ENCODE assay signal across 12 cellular contexts in genomic region chr13:110538632-110539031, GRCh38. TPM values are rescaled to one million over a fixed set of nuclear protein-coding genes. Genes with fewer than 3 reads are reported as not detected.
A peak's percentile ranks its signal among the peaks of the same experiment; 100 is the strongest.
DNase-seq lines count a peak whose midpoint lies in the region; ATAC-seq, FAIRE-seq and TF ChIP-seq lines count a peak whose summit lies in the region.
"Had no signal": no experiment of that assay in that cellular context is flagged by ENCODE, and none has a peak within 500 bp of the region (broad histone marks: within the 10 kb centered on the region; RNA-seq: fewer than 3 reads in every experiment).

No MANE protein-coding gene starts in this region.

- H3K4me1 Mint-ChIP-seq in H9, result peaks cover 0 to 8% of the 10 kb centered on the region in 2 experiments; a peak in 1 of 4 replicates
- H3K4me1 Mint-ChIP-seq in activated naive CD4-positive, alpha-beta T cell treated with anti-CD3 and anti-CD28 coated beads, Interleukin-2, amount 10 ng/mL, durations not matched to agents 7 days and 5 days, result peaks cover 22% of the 10 kb centered on the region

- H3K14ac ChIP-seq in H9 (ENCODE audit: insufficient read depth, low read length), result no peak overlapping the region; the same call in 1 of the 2 replicates

- H3K4me2 ChIP-seq in H9 (ENCODE audit: insufficient read depth, insufficient read length, low read length) (no peak overlapping the region), GM12878 (ENCODE audit: control insufficient read depth, insufficient read depth) (no peak overlapping the region)

- no peaks in the 10 kb centered on the region for H3K9me3 Mint-ChIP-seq in H9
- H3K9me3 Mint-ChIP-seq in activated naive CD4-positive, alpha-beta T cell treated with anti-CD3 and anti-CD28 coated beads, Interleukin-2, amount 10 ng/mL, durations not matched to agents 7 days and 5 days, result no peaks in the 10 kb centered on the region
- H3K9me3 Mint-ChIP-seq: nephron had no signal

- no peak overlapping the region for H4K8ac ChIP-seq in H9 (replicated peaks; ENCODE audit: insufficient read length, low read depth, low read length)

- H3K36me3 ChIP-seq in GM12878 (ENCODE audit: control insufficient read depth in 2 of 2, insufficient read depth in 2 of 2, low read length in 1 of 2) (no peaks in the 10 kb centered on the region), esophagus squamous epithelium (no peaks in the 10 kb centered on the region)
- H3K36me3 ChIP-seq: breast epithelium had no signal

- no peak overlapping the region for H3K18ac ChIP-seq in H9 (ENCODE audit: insufficient read length, low read depth, low read length)

- peak; percentile 70 for ATAC-seq in GM12878

- in situ Hi-C loops in GM12878 (cut with MboI), result no loop called here

- no peak overlapping the region for H2BK120ac ChIP-seq in H9 (ENCODE audit: low read depth, low read length, poor library complexity, severe bottlenecking)

- peak overlapping the region in 2 of 3 experiments; percentile 6 to 48; a peak in 3 of 7 replicates for H3K27ac Mint-ChIP-seq in H9
- no peak overlapping the region for H3K27ac Mint-ChIP-seq in activated naive CD4-positive, alpha-beta T cell treated with anti-CD3 and anti-CD28 coated beads, Interleukin-2, amount 10 ng/mL, durations not matched to agents 7 days and 5 days

- peaks cover 4% of the 10 kb centered on the region; the same call in 1 of the 2 replicates for H3K79me2 ChIP-seq in H9 (ENCODE audit: insufficient read depth, low read length)
- no peaks in the 10 kb centered on the region; the same call in none of the 2 replicates for H3K79me2 ChIP-seq in GM12878 (ENCODE audit: control insufficient read depth, insufficient read depth, low read length)

- no peak overlapping the region for H3K23ac ChIP-seq in H9 (ENCODE audit: insufficient read length, low read depth, low read length)

- no peak overlapping the region for H3K9ac ChIP-seq in H9 (ENCODE audit: extremely low read depth, insufficient read length, low read length)
- no peak overlapping the region for H3K9ac ChIP-seq in GM12878 (ENCODE audit: control insufficient read depth, insufficient read depth, low read length)

- TF ChIP-seq RAD21 in GM12878 (IDR thresholded peaks at IDR 0.05; ENCODE audit: insufficient read depth, low read depth, low read length), result no peak

- RAD21 ChIA-PET in GM12878 (lab: Charles Lee; ENCODE audit: unreplicated experiment), result interaction anchor here (0.7 to 4.7 kb wide), 6 partner anchors 11 to 686 kb away, joined by 3 to 24 read pairs (median 6); partner anchors contain the start of gene RAB20

- H3K36me3 Mint-ChIP-seq in H9 (ENCODE audit: insufficient read depth in 1 of 3, low read depth in 3 of 3), result peaks cover 0 to 4% (median 0%) of the 10 kb centered on the region in 3 experiments; a peak in 2 of 7 replicates
- no peaks in the 10 kb centered on the region for H3K36me3 Mint-ChIP-seq in activated naive CD4-positive, alpha-beta T cell treated with anti-CD3 and anti-CD28 coated beads, Interleukin-2, amount 10 ng/mL, durations not matched to agents 7 days and 5 days

- no peak overlapping the region for H4K91ac ChIP-seq in H9 (ENCODE audit: insufficient read length, low read depth, low read length)

- H3K27ac ChIP-seq in H9 (ENCODE audit: insufficient read length, low read depth, low read length), result no peak overlapping the region
- no peak overlapping the region for H3K27ac ChIP-seq in GM12878 (ENCODE audit: control insufficient read depth, insufficient read depth)
- H3K27ac ChIP-seq in esophagus squamous epithelium, result peak overlapping the region in 1 of 4 donors; percentile 20
- H3K27ac ChIP-seq: breast epithelium had no signal

- no peak overlapping the region for H2BK5ac ChIP-seq in H9 (ENCODE audit: insufficient read length, low read length)

- H3K4ac ChIP-seq in H9 (ENCODE audit: low read depth, low read length), result no peak overlapping the region

- H3K4me3 ChIP-seq in GM12878 (no peak overlapping the region), esophagus squamous epithelium (no peak overlapping the region)
- H3K4me3 ChIP-seq: breast epithelium had no signal

- no peak overlapping the region for H2BK20ac ChIP-seq in H9 (ENCODE audit: low read depth, low read length, poor library complexity, severe bottlenecking)

- no peak overlapping the region for H3T11ph ChIP-seq in H9 (ENCODE audit: low read length)

- SMC1A ChIA-PET in GM12878 (lab: Charles Lee; ENCODE audit: uncharacterized antibody, unreplicated experiment), result interaction anchor here (0.9 to 6.1 kb wide), 6 partner anchors 12 to 83 kb away, joined by 4 to 31 read pairs (median 7); partner anchors contain the start of gene RAB20

- H4K20me1 ChIP-seq in H9 (ENCODE audit: control insufficient read depth, insufficient read depth, insufficient read length) (no peaks in the 10 kb centered on the region), GM12878 (ENCODE audit: control insufficient read depth, insufficient read depth) (no peaks in the 10 kb centered on the region)

- no peaks in the 10 kb centered on the region for H3K23me2 ChIP-seq in H9 (ENCODE audit: insufficient read length, low read depth, low read length, poor library complexity, severe bottlenecking)

- no TSS peak for BruUV-seq in GM12878 (replicated peaks; lab: Mats Ljungman, UMichigan)

- peaks cover 3% of the 10 kb centered on the region; the same call in 1 of the 2 replicates for H3K4me1 ChIP-seq in H9 (ENCODE audit: insufficient read depth, low read length)
- H3K4me1 ChIP-seq in GM12878 (ENCODE audit: control insufficient read depth, insufficient read depth, low read length), result peaks cover 13% of the 10 kb centered on the region
- H3K4me1 ChIP-seq in esophagus squamous epithelium, result peaks cover 0 to 29% (median 7%) of the 10 kb centered on the region in 3 donors
- H3K4me1 ChIP-seq: breast epithelium had no signal

- H3K27me3 ChIP-seq in H9 (ENCODE audit: insufficient read depth, low read length), result no peaks in the 10 kb centered on the region
- no peaks in the 10 kb centered on the region for H3K27me3 ChIP-seq in GM12878 (replicated peaks in 1 of 2; ENCODE audit: control insufficient read depth in 2 of 2, insufficient read depth in 2 of 2, low read length in 1 of 2)
- H3K27me3 ChIP-seq in esophagus squamous epithelium, result no peaks in the 10 kb centered on the region
- H3K27me3 ChIP-seq: breast epithelium had no signal

- TF ChIP-seq CTCF in H9 (conservative IDR thresholded peaks at IDR 0.05), result no peak
- no peak for TF ChIP-seq CTCF in GM12878 (IDR thresholded peaks at IDR 0.05 in 2 of 3, conservative IDR thresholded peaks at IDR 0.05 in 1 of 3; ENCODE audit: control insufficient read depth in 2 of 3, extremely low read depth in 1 of 3, insufficient read depth in 1 of 3, low read depth in 3 of 3, low read length in 3 of 3)
- no peak for TF ChIP-seq CTCF in esophagus squamous epithelium (IDR thresholded peaks at IDR 0.05)

- H2AFZ ChIP-seq in H9 (ENCODE audit: low read length) (no peak overlapping the region), GM12878 (ENCODE audit: control insufficient read depth, low read depth, low read length) (no peak overlapping the region; the same call in 1 of the 2 replicates)

- TF ChIP-seq POLR2A in GM12878 (IDR thresholded peaks at IDR 0.05; ENCODE audit: low read depth, low read length) (no peak), esophagus squamous epithelium (IDR thresholded peaks at IDR 0.05) (no peak)

- H3K27me3 Mint-ChIP-seq in H9 (ENCODE audit: low read depth), result no peaks in the 10 kb centered on the region
- no peaks in the 10 kb centered on the region for H3K27me3 Mint-ChIP-seq in activated naive CD4-positive, alpha-beta T cell treated with anti-CD3 and anti-CD28 coated beads, Interleukin-2, amount 10 ng/mL, durations not matched to agents 7 days and 5 days

- H3K4me3 Mint-ChIP-seq in H9, result no peak overlapping the region
- H3K4me3 Mint-ChIP-seq in activated naive CD4-positive, alpha-beta T cell treated with anti-CD3 and anti-CD28 coated beads, Interleukin-2, amount 10 ng/mL, durations not matched to agents 7 days and 5 days, result no peak overlapping the region
- H3K4me3 Mint-ChIP-seq: nephron had no signal

- H3K9me3 ChIP-seq in H9 (ENCODE audit: control insufficient read depth, low read depth, low read length) (no peaks in the 10 kb centered on the region), GM12878 (replicated peaks; ENCODE audit: control insufficient read depth, insufficient read depth, low read length) (no peaks in the 10 kb centered on the region), esophagus squamous epithelium (no peaks in the 10 kb centered on the region)
- H3K9me3 ChIP-seq: breast epithelium had no signal

- no peak for FAIRE-seq in GM12878 (lab: Jason Lieb, UNC)

- WGBS in H9 (ENCODE audit: extremely low coverage, insufficient read length, low lambda C conversion rate), result no CpG with 5 or more reads among the region's 5 CpGs
- WGBS in GM12878 (ENCODE audit: insufficient coverage, insufficient replicate concordance, low lambda C conversion rate, missing lambda C conversion rate), result 21% methylated on average over 5 of the region's 5 CpGs
- WGBS in esophagus squamous epithelium, 2 donors, result 44 to 54% methylated on average over 5 of the region's 5 CpGs

- intact Hi-C loops in GM12878 (cut with micrococcal nuclease; ENCODE audit: unreplicated experiment), result no loop called here
- intact Hi-C loops in esophagus squamous epithelium (cut with DNase I), result no loop called here

- no peak overlapping the region for H3K56ac ChIP-seq in H9 (ENCODE audit: insufficient read length, low read depth, low read length)

- no peak overlapping the region for H2AK5ac ChIP-seq in H9 (ENCODE audit: insufficient read length, low read length)

- H2BK12ac ChIP-seq in H9 (ENCODE audit: insufficient read length, low read depth, low read length), result no peak overlapping the region

- peaks cover 2% of the 10 kb centered on the region for H3K79me1 ChIP-seq in H9 (ENCODE audit: insufficient read depth, low read depth, low read length, poor library complexity, severe bottlenecking)

- POLR2A ChIA-PET in GM12878 (lab: Charles Lee), result interaction anchor here (0.6 to 1.1 kb wide), 6 partner anchors 9 to 169 kb away, joined by 3 to 7 read pairs (median 4); no protein-coding TSS in a partner anchor

- H4K5ac ChIP-seq in H9 (ENCODE audit: insufficient read length, low read depth, low read length), result no peak overlapping the region

- no peak overlapping the region for H2BK15ac ChIP-seq in H9 (ENCODE audit: low read depth, low read length)

- TF ChIP-seq EP300 in GM12878 (IDR thresholded peaks at IDR 0.05; ENCODE audit: borderline replicate concordance in 1 of 2, control insufficient read depth in 1 of 2, low read depth in 2 of 2, low read length in 2 of 2), result no peak

- DNase-seq in DMS79 treated with DMSO at 0.1 percent for 48 hours (lab: John Stamatoyannopoulos, UW) (peak; percentile 52), H9 (no peak), GM12878 (ENCODE audit: low read depth, low spot score) (no peak), myocyte (ENCODE audit: low read depth) (peak; percentile 64), esophagus squamous epithelium (lab: John Stamatoyannopoulos, UW) (no peak), C1 segment of cervical spinal cord (lab: John Stamatoyannopoulos, UW) (no peak), activated T-cell treated with anti-CD3 and anti-CD28 coated beads for 4 hours (no peak)
- DNase-seq in activated naive CD4-positive, alpha-beta T cell treated with anti-CD3 and anti-CD28 coated beads, Interleukin-2, amount 10 ng/mL, durations not matched to agents 7 days and 5 days, result no peak
- DNase-seq: MV-4-11; stimulated activated CD4-positive, alpha-beta T cell treated with anti-CD3 and anti-CD28 coated beads, Interleukin-4, amount 100 ng/mL, for 1 hour had no signal

- CTCF ChIA-PET in GM12878 (lab: Yijun Ruan, JAX), result interaction anchor here (0.8 to 3.1 kb wide), 8 partner anchors 13 to 281 kb away, joined by 3 to 19 read pairs (median 3); no protein-coding TSS in a partner anchor
- CTCF ChIA-PET in activated naive CD4-positive, alpha-beta T cell treated with anti-CD3 and anti-CD28 coated beads, Interleukin-2, amount 10 ng/mL, durations not matched to agents 7 days and 5 days (lab: Charles Lee), result no interaction called here

RNA-seq across cellular contexts. Expression of gene RAB20, which starts 22.9 kb away (rescaled TPM):
- total RNA-seq in H9 (2021) (11.4 and 12.3 TPM in 2 replicates), GM12878 (2014; rRNA removed) (14.6 and 18.2 TPM in 2 replicates), GM12878 (2014; rRNA removed; fragmentation: Illumina TruSeq; extraction: Trizol) (7.8 and 8.7 TPM in 2 replicates), GM12878 (2021) (13.1 and 13.6 TPM in 2 replicates), myocyte (0.29 and 0.47 TPM in 2 replicates), esophagus squamous epithelium (1 to 10 TPM; 1.3 to 7.2 (median 4.3) TPM)
- 24.9 and 25.2 TPM in 2 replicates for total RNA-seq in GM12878 (2013; cell fraction: nucleolus; rRNA removed)
- polyA plus RNA-seq in GM12878 (2011; ENCODE audit: low read depth), result 12.5 TPM
- polyA plus RNA-seq in GM12878 (2011; rRNA removed) (24.8 and 33.1 TPM in 2 replicates), GM12878 (2014; fragmentation: Illumina TruSeq; extraction: Trizol) (5.0 and 7.2 TPM in 2 replicates), GM12878 (2014; fragmentation: Nextera tagmentation; extraction: Ambion mirVana) (1 to 10 TPM in 1 of 2 experiments, under 1 TPM in 1; 0.48 to 2.1 TPM), GM12878 (2014; rRNA removed) (14.7 and 14.8 TPM in 2 replicates), GM12878 (2016; fragmentation: Nextera tagmentation; extraction: Ambion mirVana) (10 to 100 TPM in 1 of 2 experiments, 1 to 10 TPM in 1; 8.4 to 10.6 TPM)
- 39.6 and 42.9 TPM in 2 replicates for polyA plus RNA-seq in GM12878 (2011; cell fraction: cytosol; rRNA removed)
- 20.8 and 21.8 TPM in 2 replicates for polyA plus RNA-seq in GM12878 (2011; cell fraction: nucleus; rRNA removed)
- 19.4 and 23.2 TPM in 2 replicates for polyA plus RNA-seq in GM12878 (2012)
- polyA minus RNA-seq in GM12878 (2011; rRNA and poly(A)+ RNA removed), result 17.3 and 23.7 TPM in 2 replicates
- 8.3 and 8.4 TPM in 2 replicates for polyA minus RNA-seq in GM12878 (2011; cell fraction: cytosol; rRNA and poly(A)+ RNA removed)
- polyA minus RNA-seq in GM12878 (2011; cell fraction: nucleus; rRNA and poly(A)+ RNA removed), result 5.3 and 8.8 TPM in 2 replicates
- 0.69 TPM for polyA plus RNA-seq in myocyte (2012)

Comparison
In these comparisons a context has a peak if more than half of its experiments do, and no peak if none do; other contexts are left out.
1. DNase-seq: peak in DMS79 treated with DMSO at 0.1 percent for 48 hours (single experiment) and myocyte (single experiment); none in H9 (single experiment), GM12878 (single experiment), esophagus squamous epithelium (single experiment), activated naive CD4-positive, alpha-beta T cell treated with anti-CD3 and anti-CD28 coated beads, Interleukin-2, amount 10 ng/mL, durations not matched to agents 7 days and 5 days (single experiment), C1 segment of cervical spinal cord (0 of 14) and activated T-cell treated with anti-CD3 and anti-CD28 coated beads for 4 hours (single experiment).